In genomic region chr19:32976223-32976805, GRCh38 we compare ENCODE assay signal across 8 cellular contexts. TPM values are rescaled to one million over a fixed set of nuclear protein-coding genes. Genes with fewer than 3 reads are reported as not detected.
DNase-seq lines count a peak whose midpoint lies in the region; ATAC-seq and TF ChIP-seq lines count a peak whose summit lies in the region.

No MANE protein-coding gene starts in this region.

- H3K4me3 ChIP-seq in ascending aorta = no peak overlapping the region
- no peak overlapping the region for H3K4me3 ChIP-seq in spleen

- H3K9me3 ChIP-seq in ascending aorta (no peaks in the 10 kb centered on the region), spleen (no peaks in the 10 kb centered on the region)

- WGBS in spleen, 5 donors = 47 to 53% (median 51%) methylated on average over 13 to 14 of the region's 14 CpGs

- peak; percentile 59 for DNase-seq in GM10266 (ENCODE audit: extremely low spot score)
- DNase-seq in NCI-H1417 (lab: John Stamatoyannopoulos, UW) = peak; percentile 22 to 83 (median 72)
- peak; percentile 4 to 66 (median 46) for DNase-seq in T-helper 2 cell
- peak in 1 of 2 donors; percentile 70 for DNase-seq in ascending aorta (ENCODE audit: low spot score in 2 of 2)
- peak in 38 of 51 donors; percentile 4 to 82 (median 33) for DNase-seq in hypothalamus (lab: John Stamatoyannopoulos, UW)
- peak; percentile 82 for DNase-seq in spleen
- no peak for DNase-seq in cortex of kidney (lab: John Stamatoyannopoulos, UW)

- TF ChIP-seq POLR2A in spleen (IDR thresholded peaks at IDR 0.05) = no peak

- H3K27me3 ChIP-seq in ascending aorta (no peaks in the 10 kb centered on the region), spleen (replicated peaks in 1 of 7) (no peaks in the 10 kb centered on the region)

- no peak for ATAC-seq in HG02970 (IDR thresholded peaks at IDR 0.05; ENCODE audit: low FRiP score, unreplicated experiment)

- intact Hi-C loops in ascending aorta (cut with DNase I) (loop anchor here (10.0 kb wide), 1 partner anchor 398 kb away; the partner anchor contains the start of gene CEBPG), spleen (cut with DNase I; ENCODE audit: low total_unique reads) (no loop called here)

- H3K36me3 ChIP-seq in ascending aorta (no peaks in the 10 kb centered on the region), spleen (peaks cover 0 to 7% (median 0%) of the 10 kb centered on the region in 6 donors)

- no peaks in the 10 kb centered on the region for H3K4me1 ChIP-seq in ascending aorta
- peaks cover 0 to 26% (median 10%) of the 10 kb centered on the region in 6 donors for H3K4me1 ChIP-seq in spleen

- H3K27ac ChIP-seq in ascending aorta (no peak overlapping the region), spleen (peak overlapping the region in 1 of 8 donors; percentile 83)

- TF ChIP-seq CTCF in GM10266 (IDR thresholded peaks at IDR 0.05; ENCODE audit: control insufficient read depth, insufficient read depth, low read depth, missing control alignments) (peak; percentile 72), ascending aorta (IDR thresholded peaks at IDR 0.05) (peak; percentile 14 to 53 (median 31)), spleen (IDR thresholded peaks at IDR 0.05 in 8 of 11, conservative IDR thresholded peaks at IDR 0.05 in 3 of 11) (peak in 10 of 11 experiments; percentile 7 to 74 (median 59))

RNA-seq across cellular contexts. Expression of gene FAAP24, which starts 4.3 kb away (rescaled TPM):
- total RNA-seq in ascending aorta = not detected
- 1 to 10 TPM; 1.3 to 5.1 (median 2.9) TPM for total RNA-seq in spleen
- polyA plus RNA-seq in spleen = 1 to 10 TPM; 1.8 to 2.6 (median 2.2) TPM

RNA-seq across cellular contexts. Expression of gene CEP89, which starts 4.6 kb away (rescaled TPM):
- total RNA-seq in ascending aorta (7.1 TPM), spleen (10 to 100 TPM in 6 of 7 donors, 1 to 10 TPM in 1; 7.0 to 16.0 (median 11.9) TPM)
- polyA plus RNA-seq in spleen = 1 to 10 TPM; 5.9 to 9.0 (median 8.1) TPM
